Comparison of ENCODE assay signal across 24 cellular contexts in genomic region chr7:118110178-118110577, GRCh38.
"Had no signal": no experiment of that assay in that cellular context is flagged by ENCODE, and none has a peak within 500 bp of the region (broad histone marks: within the 10 kb centered on the region; RNA-seq: fewer than 3 reads in every experiment).

No MANE protein-coding gene starts in this region.

- ATAC-seq: heart right ventricle; left ventricle myocardium superior; naive thymus-derived CD8-positive, alpha-beta T cell; psoas muscle; right cardiac atrium; stimulated activated effector memory CD8-positive, alpha-beta T cell treated with anti-CD3 and anti-CD28 coated beads, Interleukin-12 subunit alpha, Interleukin-12 subunit beta, amount 100 ng/mL, for 72 hours had no signal

- H3K36me3 ChIP-seq: heart right ventricle, lower lobe of right lung, sigmoid colon, stomach, thyroid gland, vagina had no signal

- H3K4me1 ChIP-seq: heart right ventricle, lower lobe of right lung, psoas muscle, sigmoid colon, stomach, thyroid gland, vagina had no signal

- H3K4me3 ChIP-seq: heart right ventricle, lower lobe of right lung, psoas muscle, sigmoid colon, stomach, thyroid gland, vagina had no signal

- H3K27me3 ChIP-seq: heart right ventricle, sigmoid colon, stomach, thyroid gland, vagina had no signal

- FAIRE-seq: keratinocyte had no signal

- DNase-seq: cortex of kidney; effector CD4-positive, alpha-beta T cell; foreskin fibroblast; glutamatergic neuron; heart right ventricle; hippocampal formation; immature natural killer cell; left ventricle myocardium superior; lower lobe of right lung; naive thymus-derived CD8-positive, alpha-beta T cell; nephron progenitor cell; nucleus accumbens; posterior cingulate gyrus; psoas muscle; right cardiac atrium; sigmoid colon; stimulated activated CD4-positive, alpha-beta T cell treated with anti-CD3 and anti-CD28 coated beads, Interleukin-2, amount 100 ng/mL, for 24 hours; stimulated activated CD4-positive, alpha-beta T cell treated with anti-CD3 and anti-CD28 coated beads, Interleukin-4, amount 100 ng/mL, for 24 hours; stimulated activated naive CD4-positive, alpha-beta T cell treated with Interleukin-2 at 50 U/mL for 16 hours; stomach; thyroid gland had no signal

- H3K27ac ChIP-seq: heart right ventricle, lower lobe of right lung, psoas muscle, sigmoid colon, stomach, thyroid gland, vagina had no signal

- H3K9me3 ChIP-seq: psoas muscle, thyroid gland, vagina had no signal
